ENCODE assay signal across 8 cellular contexts in genomic region chr12:99984271-99985128, GRCh38. TPM values are rescaled to one million over a fixed set of nuclear protein-coding genes. Genes with fewer than 3 reads are reported as not detected.
DNase-seq lines count a peak whose midpoint lies in the region; ATAC-seq and TF ChIP-seq lines count a peak whose summit lies in the region.

Gene ANKS1B (minus strand): TSS chr12:99984936. CDS start chr12:99984237, 699 bp downstream.

- H3K27me3 Mint-ChIP-seq in stimulated activated naive CD8-positive, alpha-beta T cell treated with anti-CD3 and anti-CD28 coated beads, Interleukin-15, Interleukin-2, amounts not matched to agents 100 ng/mL and 50 ng/mL, for 24 hours, result peaks cover 72% of the 10 kb centered on the region

- H3K27ac Mint-ChIP-seq in stimulated activated naive CD8-positive, alpha-beta T cell treated with anti-CD3 and anti-CD28 coated beads, Interleukin-15, Interleukin-2, amounts not matched to agents 100 ng/mL and 50 ng/mL, for 24 hours, result no peak within 1 kb of the TSS

- H3K27me3 ChIP-seq in Karpas-422 (ENCODE audit: low read length) (no peaks in the 10 kb centered on the region), colonic mucosa (peaks cover 12% of the 10 kb centered on the region)

- no peaks in the 10 kb centered on the region for H3K9me3 Mint-ChIP-seq in stimulated activated naive CD8-positive, alpha-beta T cell treated with anti-CD3 and anti-CD28 coated beads, Interleukin-15, Interleukin-2, amounts not matched to agents 100 ng/mL and 50 ng/mL, for 24 hours

- no peaks in the 10 kb centered on the region for H4K20me1 ChIP-seq in Karpas-422 (ENCODE audit: insufficient read depth, low read depth, low read length)

- H3K36me3 ChIP-seq in Karpas-422 (ENCODE audit: insufficient read depth, low read length) (no peaks in the 10 kb centered on the region), colonic mucosa (no peaks in the 10 kb centered on the region)

- TF ChIP-seq CTCF in RWPE1 (conservative IDR thresholded peaks at IDR 0.05; ENCODE audit: low read depth) (no peak), colonic mucosa (IDR thresholded peaks at IDR 0.05) (no peak)

- peaks cover 15% of the 10 kb centered on the region for H3K4me1 Mint-ChIP-seq in stimulated activated naive CD8-positive, alpha-beta T cell treated with anti-CD3 and anti-CD28 coated beads, Interleukin-15, Interleukin-2, amounts not matched to agents 100 ng/mL and 50 ng/mL, for 24 hours (ENCODE audit: low read depth)

- H3K4me3 Mint-ChIP-seq in stimulated activated naive CD8-positive, alpha-beta T cell treated with anti-CD3 and anti-CD28 coated beads, Interleukin-15, Interleukin-2, amounts not matched to agents 100 ng/mL and 50 ng/mL, for 24 hours, result peak within 1 kb of the TSS; percentile 60

- H3K9ac ChIP-seq in Karpas-422 (ENCODE audit: low read length) (peak within 1 kb of the TSS; percentile 66), colonic mucosa (ENCODE audit: low read depth in 2 of 2, low read length in 2 of 2) (peak within 1 kb of the TSS; percentile 10 to 55)

- peak; percentile 55 for DNase-seq in DMS114 treated with DMSO at 0.1 percent for 48 hours (lab: John Stamatoyannopoulos, UW; ENCODE audit: unreplicated experiment)
- peak; percentile 65 for DNase-seq in Karpas-422
- peak; percentile 20 for DNase-seq in RWPE1 (ENCODE audit: low spot score)
- peak; percentile 45 for DNase-seq in colonic mucosa
- peak; percentile 47 for DNase-seq in left lobe of liver (ENCODE audit: low spot score)
- no peak for DNase-seq in stimulated activated naive CD4-positive, alpha-beta T cell (lab: John Stamatoyannopoulos, UW)

- no peaks in the 10 kb centered on the region for H3K9me3 ChIP-seq in Karpas-422 (ENCODE audit: low read length)
- H3K9me3 ChIP-seq in colonic mucosa, result no peaks in the 10 kb centered on the region

- H3K36me3 Mint-ChIP-seq in stimulated activated naive CD8-positive, alpha-beta T cell treated with anti-CD3 and anti-CD28 coated beads, Interleukin-15, Interleukin-2, amounts not matched to agents 100 ng/mL and 50 ng/mL, for 24 hours (ENCODE audit: low read depth), result no peaks in the 10 kb centered on the region

- H2AFZ ChIP-seq in Karpas-422 (ENCODE audit: low read length), result peak within 1 kb of the TSS; percentile 95

- no peaks in the 10 kb centered on the region for H3K79me2 ChIP-seq in Karpas-422 (ENCODE audit: low read length)

- POLR2A ChIA-PET in RWPE1 (lab: Yijun Ruan, JAX; ENCODE audit: low non-redundant PET), result no interaction called here

- H3K27ac ChIP-seq in Karpas-422 (ENCODE audit: low read length), result no peak within 1 kb of the TSS
- H3K27ac ChIP-seq in RWPE1, result no peak within 1 kb of the TSS
- no peak within 1 kb of the TSS for H3K27ac ChIP-seq in colonic mucosa

- ATAC-seq in GM21447 (IDR thresholded peaks at IDR 0.05; ENCODE audit: unreplicated experiment) (peak; percentile 74), left lobe of liver (peak; percentile 86)

- H3K4me2 ChIP-seq in Karpas-422 (ENCODE audit: low read depth, low read length, poor library complexity, severe bottlenecking), result peak within 1 kb of the TSS; percentile 90

- no peaks in the 10 kb centered on the region for H3K9me2 ChIP-seq in Karpas-422 (replicated peaks; ENCODE audit: insufficient read depth, low read length)

- intact Hi-C loops in colonic mucosa (cut with DNase I), result no loop called here

- H3K4me3 ChIP-seq in Karpas-422 (ENCODE audit: low read length) (peak within 1 kb of the TSS; percentile 72), colonic mucosa (peak within 1 kb of the TSS; percentile 40)

- H3K4me1 ChIP-seq in Karpas-422 (ENCODE audit: low read length) (peaks cover 11% of the 10 kb centered on the region), colonic mucosa (no peaks in the 10 kb centered on the region)

- CTCF ChIA-PET in RWPE1 (lab: Yijun Ruan, JAX), result interaction anchor here (1.0 kb wide), 1 partner anchor 893 kb away, joined by 3 read pairs; no protein-coding TSS in a partner anchor

RNA-seq across cellular contexts. Expression of gene ANKS1B, which starts in this region (rescaled TPM):
- 13.3 and 23.4 TPM in 2 replicates for total RNA-seq in Karpas-422 (2014; rRNA removed; shearing (Covaris generic); ENCODE audit: low replicate concordance)
- 1 to 10 TPM; 1.7 to 3.3 TPM for total RNA-seq in colonic mucosa
- 3.6 TPM for total RNA-seq in left lobe of liver

Comparison
In these comparisons a context has a peak if more than half of its experiments do, and no peak if none do; other contexts are left out.
1. DNase-seq: peak in DMS114 treated with DMSO at 0.1 percent for 48 hours (single experiment), Karpas-422 (single experiment), RWPE1 (single experiment), colonic mucosa (single experiment) and left lobe of liver (single experiment); none in stimulated activated naive CD4-positive, alpha-beta T cell (0 of 6).